Comparison of ENCODE assay signal across 1 cellular context in genomic region chr15:69160141-69160975, GRCh38.
A peak's percentile ranks its signal among the peaks of the same experiment; 100 is the strongest.
TF ChIP-seq lines count a peak whose summit lies in the region.

Gene GLCE, plus strand, starts transcription at chr15:69160635. Its CDS starts 95,172 bp downstream, at chr15:69255807.

TF ChIP-seq in HepG2, 621 proteins besides CTCF, POLR2A, EP300 and RAD21 (continued from another document and continues in another):
- no peak for TF ChIP-seq SRSF4 (IDR thresholded peaks at IDR 0.05; ENCODE audit: low read depth, low read length, poor library complexity, severe bottlenecking)
- TF ChIP-seq SETDB1 (CRISPR knock-in tag; IDR thresholded peaks at IDR 0.05; ENCODE audit: borderline replicate concordance): no peak
- peak; percentile 9; the same call in 1 of the 2 replicates for TF ChIP-seq FOSL2 (CRISPR knock-in tag; IDR thresholded peaks at IDR 0.05)
- TF ChIP-seq SYNCRIP (IDR thresholded peaks at IDR 0.05; ENCODE audit: insufficient read depth, low read depth, low read length): no peak
- no peak for TF ChIP-seq SRF (IDR thresholded peaks at IDR 0.05; ENCODE audit: low read depth, low read length)
- no peak for TF ChIP-seq PRDM10 (CRISPR knock-in tag; IDR thresholded peaks at IDR 0.05; ENCODE audit: low read depth)
- no peak for TF ChIP-seq NFKBIZ (CRISPR knock-in tag; IDR thresholded peaks at IDR 0.05)
- peak; percentile 77 for TF ChIP-seq ZNF280D (CRISPR knock-in tag; IDR thresholded peaks at IDR 0.05)
- TF ChIP-seq ZNF138 (CRISPR knock-in tag; IDR thresholded peaks at IDR 0.05; ENCODE audit: low read depth): no peak
- 0 out of 2 replicates have a peak, but pooled peaks have one; percentile 51 for TF ChIP-seq ZFP82 (CRISPR knock-in tag; IDR thresholded peaks at IDR 0.05; ENCODE audit: borderline replicate concordance)
- no peak for TF ChIP-seq ZNF580 (CRISPR knock-in tag; IDR thresholded peaks at IDR 0.05; ENCODE audit: borderline replicate concordance, low read depth)
- no peak for TF ChIP-seq SMYD3 (CRISPR knock-in tag; IDR thresholded peaks at IDR 0.05)
- TF ChIP-seq YY1 (IDR thresholded peaks at IDR 0.05; ENCODE audit: insufficient read depth, insufficient replicate concordance, low read depth, low read length): no peak
- TF ChIP-seq ZNF891 (CRISPR knock-in tag; IDR thresholded peaks at IDR 0.05): no peak
- TF ChIP-seq UBTF (CRISPR knock-in tag; IDR thresholded peaks at IDR 0.05): peak; percentile 94
- peak; percentile 34; the same call in 1 of the 2 replicates for TF ChIP-seq RXRB (CRISPR knock-in tag; IDR thresholded peaks at IDR 0.05; ENCODE audit: borderline replicate concordance)
- TF ChIP-seq ZNF839 (CRISPR knock-in tag; IDR thresholded peaks at IDR 0.05; ENCODE audit: borderline replicate concordance): 0 out of 2 replicates have a peak, but pooled peaks have one; percentile 38
- no peak for TF ChIP-seq CHCHD3 (CRISPR knock-in tag; IDR thresholded peaks at IDR 0.05)
- TF ChIP-seq SAFB2 (CRISPR knock-in tag; IDR thresholded peaks at IDR 0.05; ENCODE audit: borderline replicate concordance, low read depth): no peak; the same call in 1 of the 2 replicates
- TF ChIP-seq SALL2 (CRISPR knock-in tag; IDR thresholded peaks at IDR 0.05): no peak
- TF ChIP-seq ZNF749 (CRISPR knock-in tag; IDR thresholded peaks at IDR 0.05; ENCODE audit: borderline replicate concordance): peak; percentile 73; the same call in 1 of the 2 replicates
- no peak for TF ChIP-seq ZSCAN12 (CRISPR knock-in tag; IDR thresholded peaks at IDR 0.05)
- TF ChIP-seq MAX (IDR thresholded peaks at IDR 0.05): peak; percentile 59
- TF ChIP-seq FOXA3 (CRISPR knock-in tag; IDR thresholded peaks at IDR 0.05): 0 out of 2 replicates have a peak, but pooled peaks have one; percentile 4
- TF ChIP-seq KLF6 (CRISPR knock-in tag; IDR thresholded peaks at IDR 0.05): peak; percentile 39; the same call in 1 of the 2 replicates
- TF ChIP-seq AHDC1 (CRISPR knock-in tag; IDR thresholded peaks at IDR 0.05; ENCODE audit: borderline replicate concordance): peak; percentile 33; the same call in 1 of the 2 replicates
- TF ChIP-seq ZNF318 (CRISPR knock-in tag; IDR thresholded peaks at IDR 0.05): no peak
- TF ChIP-seq ZNF75D (CRISPR knock-in tag; IDR thresholded peaks at IDR 0.05; ENCODE audit: borderline replicate concordance): no peak
- TF ChIP-seq NFATC3 (CRISPR knock-in tag; IDR thresholded peaks at IDR 0.05): no peak
- TF ChIP-seq SNRNP70 (IDR thresholded peaks at IDR 0.05; ENCODE audit: low read depth, low read length): no peak
- no peak for TF ChIP-seq ZFP37 (CRISPR knock-in tag; IDR thresholded peaks at IDR 0.05; ENCODE audit: borderline replicate concordance)
- no peak for TF ChIP-seq ZNF251 (CRISPR knock-in tag; IDR thresholded peaks at IDR 0.05)
- TF ChIP-seq FOXA1 (IDR thresholded peaks at IDR 0.05): no peak
- TF ChIP-seq FOXA1 (CRISPR knock-in tag; IDR thresholded peaks at IDR 0.05): no peak
